8 cellular contexts compared by ENCODE assay signal in genomic region chr1:32335619-32335950, GRCh38. TPM values are rescaled to one million over a fixed set of nuclear protein-coding genes. Genes with fewer than 3 reads are reported as not detected.
DNase-seq lines count a peak whose midpoint lies in the region; ATAC-seq and TF ChIP-seq lines count a peak whose summit lies in the region.

No MANE protein-coding gene starts in this region.

- H3K9me3 Mint-ChIP-seq in IgD-negative memory B cell: no peaks in the 10 kb centered on the region

- H3K27me3 ChIP-seq in esophagus muscularis mucosa: no peaks in the 10 kb centered on the region
- no peaks in the 10 kb centered on the region for H3K27me3 ChIP-seq in rectal smooth muscle tissue (ENCODE audit: control insufficient read depth, insufficient read depth, low read length)

- H3K36me3 ChIP-seq in esophagus muscularis mucosa (peaks cover 13 to 30% (median 27%) of the 10 kb centered on the region in 4 donors), rectal smooth muscle tissue (ENCODE audit: control insufficient read depth, insufficient read depth, low read length) (peaks cover 17% of the 10 kb centered on the region)

- TF ChIP-seq EP300 in esophagus muscularis mucosa (IDR thresholded peaks at IDR 0.05): no peak

- intact Hi-C loops in esophagus muscularis mucosa (cut with DNase I): no loop called here

- H3K4me3 Mint-ChIP-seq in IgD-negative memory B cell: peak overlapping the region in 3 of 4 donors; percentile 73 to 90 (median 87)

- H3K9ac ChIP-seq in rectal smooth muscle tissue (ENCODE audit: low read length): no peak overlapping the region

- TF ChIP-seq POLR2A in esophagus muscularis mucosa (IDR thresholded peaks at IDR 0.05; ENCODE audit: low read depth): no peak

- H3K27ac Mint-ChIP-seq in IgD-negative memory B cell: no peak overlapping the region

- peak; percentile 4 for ATAC-seq in GM18868 (IDR thresholded peaks at IDR 0.05; ENCODE audit: unreplicated experiment)

- H3K4me1 ChIP-seq in esophagus muscularis mucosa (peaks cover 32 to 47% (median 42%) of the 10 kb centered on the region in 4 donors), rectal smooth muscle tissue (ENCODE audit: control insufficient read depth, insufficient read depth, low read length) (peaks cover 3% of the 10 kb centered on the region)

- H3K27ac ChIP-seq in esophagus muscularis mucosa (replicated peaks in 1 of 4): peak overlapping the region; percentile 59 to 71 (median 68)
- H3K27ac ChIP-seq in rectal smooth muscle tissue (ENCODE audit: low read depth, low read length): no peak overlapping the region

- H3K36me3 Mint-ChIP-seq in IgD-negative memory B cell: no peaks in the 10 kb centered on the region

- H3K4me3 ChIP-seq in esophagus muscularis mucosa: peak overlapping the region; percentile 77 to 82 (median 78)
- peak overlapping the region; percentile 73 for H3K4me3 ChIP-seq in rectal smooth muscle tissue (ENCODE audit: low read length)

- DNase-seq in esophagus muscularis mucosa (ENCODE audit: extremely low spot score): no peak
- DNase-seq in putamen (ENCODE audit: low spot score): no peak
- no peak for DNase-seq in cerebellar nuclear complex (lab: John Stamatoyannopoulos, UW)
- DNase-seq in mesenteric fat pad (ENCODE audit: low spot score): no peak
- DNase-seq in LoVo (ENCODE audit: low spot score): no peak

- H3K9me3 ChIP-seq in esophagus muscularis mucosa: no peaks in the 10 kb centered on the region

- peaks cover 34 to 49% (median 43%) of the 10 kb centered on the region in 3 donors for H3K4me1 Mint-ChIP-seq in IgD-negative memory B cell

- TF ChIP-seq CTCF in esophagus muscularis mucosa (IDR thresholded peaks at IDR 0.05): no peak

- peaks cover 1% of the 10 kb centered on the region for H3K27me3 Mint-ChIP-seq in IgD-negative memory B cell

- no CpG with 5 or more reads among the region's 46 CpGs for WGBS in esophagus muscularis mucosa

RNA-seq across cellular contexts. Expression of gene MARCKSL1, which starts 0.4 kb away (rescaled TPM):
- 219 TPM for polyA plus RNA-seq in IgD-negative memory B cell
- 10 to 100 TPM in 2 of 4 donors, 1 to 10 TPM in 2; 4.2 to 10.9 (median 9.2) TPM for total RNA-seq in esophagus muscularis mucosa
- total RNA-seq in mesenteric fat pad: 51.8 TPM

RNA-seq across cellular contexts. Expression of gene FAM229A, which starts 26.7 kb away (rescaled TPM):
- 1.7 TPM for polyA plus RNA-seq in IgD-negative memory B cell
- total RNA-seq in esophagus muscularis mucosa (1 to 10 TPM; 1.3 to 8.7 (median 4.9) TPM), mesenteric fat pad (6.2 TPM)

RNA-seq across cellular contexts. Expression of gene TSSK3, which starts 26.8 kb away (rescaled TPM):
- not detected for polyA plus RNA-seq in IgD-negative memory B cell
- total RNA-seq in esophagus muscularis mucosa (1 to 10 TPM in 1 of 4 donors, under 1 TPM in 1, not detected in 2; 0.86 to 3.7 TPM), mesenteric fat pad (1.2 TPM)

RNA-seq across cellular contexts. Expression of gene HDAC1, which starts 43.7 kb away (rescaled TPM):
- polyA plus RNA-seq in IgD-negative memory B cell: 183 TPM
- total RNA-seq in esophagus muscularis mucosa (10 to 100 TPM; 42.8 to 70.4 (median 51.4) TPM), mesenteric fat pad (32.3 TPM)

RNA-seq across cellular contexts. Expression of gene BSDC1, which starts 58.7 kb away (rescaled TPM):
- polyA plus RNA-seq in IgD-negative memory B cell: 41.0 TPM
- 10 to 100 TPM; 57.3 to 67.9 (median 63.4) TPM for total RNA-seq in esophagus muscularis mucosa
- total RNA-seq in mesenteric fat pad: 63.2 TPM
